In the genomic region with DNA sequence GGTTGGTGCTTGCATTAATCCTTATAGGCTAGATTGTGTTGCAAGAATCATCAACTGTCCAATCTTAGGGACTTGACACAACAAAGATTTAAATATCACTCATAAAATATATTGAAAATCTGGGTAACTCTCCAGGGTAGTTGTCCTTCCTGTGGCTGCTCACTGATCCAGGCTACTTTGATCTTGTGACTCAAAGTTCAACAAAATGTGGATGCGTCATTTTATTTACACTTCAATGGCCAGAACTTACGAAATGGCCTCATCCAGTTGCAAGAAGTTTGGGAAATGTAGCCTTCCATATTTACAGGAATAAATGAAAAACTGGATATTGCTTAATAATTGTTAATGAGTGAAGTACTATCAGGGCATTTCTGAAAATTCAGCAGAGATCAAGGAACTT, we compare ENCODE assay signal across 19 cellular contexts.
DNase-seq lines count a peak whose midpoint lies in the region; ATAC-seq and TF ChIP-seq lines count a peak whose summit lies in the region.
"Had no signal": no experiment of that assay in that cellular context is flagged by ENCODE, and none has a peak within 500 bp of the region (broad histone marks: within the 10 kb centered on the region; RNA-seq: fewer than 3 reads in every experiment).

No MANE protein-coding gene starts in this region.

- no peak overlapping the region for H3K4me2 ChIP-seq in GM23338

- H3K4me1 ChIP-seq in GM23338 (ENCODE audit: insufficient read depth) = peaks cover 4% of the 10 kb centered on the region; the same call in 1 of the 2 replicates
- H3K4me1 ChIP-seq: body of pancreas, esophagus squamous epithelium had no signal

- H3F3A ChIP-seq in GM23338 (replicated peaks; ENCODE audit: low read depth) = no peaks in the 10 kb centered on the region

- TF ChIP-seq CTCF in GM23338 (conservative IDR thresholded peaks at IDR 0.05; ENCODE audit: low read depth in 2 of 2) = no peak
- TF ChIP-seq CTCF in fibroblast of pulmonary artery (IDR thresholded peaks at IDR 0.05; ENCODE audit: low read length, missing control alignments) = no peak

- peak overlapping the region; percentile 79; the same call in 1 of the 2 replicates for H3K27ac Mint-ChIP-seq in GM23338
- H3K27ac Mint-ChIP-seq: CD4-positive, CD25-positive, alpha-beta regulatory T cell had no signal

- H3K9me2 ChIP-seq in GM23338 (ENCODE audit: insufficient read depth) = 0 out of 2 replicates have a peak, but pooled peaks cover 6% of the 10 kb centered on the region

- peaks cover 9% of the 10 kb centered on the region; the same call in 2 of the 3 replicates for H3K4me1 Mint-ChIP-seq in GM23338
- H3K4me1 Mint-ChIP-seq: CD4-positive, CD25-positive, alpha-beta regulatory T cell had no signal

- DNase-seq in GM23338 (ENCODE audit: low spot score) (no peak), SW480 (ENCODE audit: low spot score) (peak; percentile 18), fibroblast of pulmonary artery (ENCODE audit: low read depth) (peak; percentile 38), Right ventricle myocardium superior (no peak), OCI-M1 (lab: John Stamatoyannopoulos, UW) (no peak), NCI-H187 (lab: John Stamatoyannopoulos, UW) (no peak)
- DNase-seq: activated naive CD4-positive, alpha-beta T cell treated with anti-CD3 and anti-CD28 coated beads, Interleukin-2, amount 50 U/mL, for 16 hours; activated T-cell treated with anti-CD3 and anti-CD28 coated beads, Interleukin-2, amount 50 U/mL, for 1 hour; body of pancreas; CD4-positive, CD25-positive, alpha-beta regulatory T cell; DMS79 treated with DMSO at 0.1 percent for 48 hours; esophagus squamous epithelium; left ventricle myocardium superior; NCI-H146; NCI-H446 treated with DMSO at 0.1 percent for 48 hours; ovary; stimulated activated CD4-positive, alpha-beta T cell treated with anti-CD3 and anti-CD28 coated beads, Interleukin-4, amount 100 ng/mL, for 24 hours; stimulated activated CD8-positive, alpha-beta memory T cell treated with anti-CD3 and anti-CD28 coated beads, Interleukin-4, amount 100 ng/mL, for 48 hours had no signal

- no peaks in the 10 kb centered on the region for H4K20me1 ChIP-seq in GM23338 (replicated peaks; ENCODE audit: insufficient read depth)

- H3K4me3 ChIP-seq in GM23338 (no peak overlapping the region), fibroblast of pulmonary artery (replicated peaks; ENCODE audit: low read depth, low read length) (no peak overlapping the region)
- H3K4me3 ChIP-seq: body of pancreas, esophagus squamous epithelium, ovary had no signal

- no peak overlapping the region for H3K27ac ChIP-seq in GM23338 (ENCODE audit: low read depth)
- H3K27ac ChIP-seq: body of pancreas, esophagus squamous epithelium, ovary had no signal

- no peaks in the 10 kb centered on the region for H3K79me2 ChIP-seq in GM23338 (replicated peaks; ENCODE audit: insufficient read depth)

- intact Hi-C loops in Right ventricle myocardium superior (cut with DNase I) = no loop called here

- peaks cover 3% of the 10 kb centered on the region; the same call in 1 of the 3 replicates for H3K36me3 Mint-ChIP-seq in GM23338 (ENCODE audit: low read depth)
- H3K36me3 Mint-ChIP-seq: CD4-positive, CD25-positive, alpha-beta regulatory T cell had no signal

- no peak overlapping the region for H2AFZ ChIP-seq in GM23338

- H3K4me3 Mint-ChIP-seq in GM23338 = no peak overlapping the region
- H3K4me3 Mint-ChIP-seq: CD4-positive, CD25-positive, alpha-beta regulatory T cell had no signal

- H3K9me3 Mint-ChIP-seq in GM23338 = peaks cover 9% of the 10 kb centered on the region; the same call in 2 of the 3 replicates

- peaks cover 3% of the 10 kb centered on the region for H3K27me3 Mint-ChIP-seq in GM23338 (ENCODE audit: insufficient read depth, low read depth, poor library complexity)

- no peaks in the 10 kb centered on the region for H3K36me3 ChIP-seq in GM23338 (ENCODE audit: insufficient read depth)
- H3K36me3 ChIP-seq: esophagus squamous epithelium, ovary had no signal

- no peak for ATAC-seq in GM23338
- no peak for ATAC-seq in GM19455 (IDR thresholded peaks at IDR 0.05; ENCODE audit: unreplicated experiment)
- no peak for ATAC-seq in Right ventricle myocardium superior (ENCODE audit: poor library complexity)
- ATAC-seq: body of pancreas, left ventricle myocardium superior had no signal

- H3K27me3 ChIP-seq in GM23338 (ENCODE audit: insufficient read depth) = no peaks in the 10 kb centered on the region
- H3K27me3 ChIP-seq: body of pancreas, esophagus squamous epithelium, ovary had no signal

TF ChIP-seq in GM23338, 12 proteins besides CTCF, POLR2A, EP300 and RAD21:
- TF ChIP-seq POLR2AphosphoS5 (IDR thresholded peaks at IDR 0.05; ENCODE audit: low read depth) (no peak), EZH2 (IDR thresholded peaks at IDR 0.05; ENCODE audit: low read depth, unreplicated experiment) (no peak), NANOG (IDR thresholded peaks at IDR 0.05; ENCODE audit: borderline replicate concordance) (no peak), EZH2phosphoT487 (IDR thresholded peaks at IDR 0.05; ENCODE audit: unreplicated experiment) (no peak), CREB1 (CRISPR knock-in tag; IDR thresholded peaks at IDR 0.05; ENCODE audit: low read depth) (no peak), ZNF114 (CRISPR knock-in tag; IDR thresholded peaks at IDR 0.05) (no peak)

Comparison
In these comparisons a context has a peak if more than half of its experiments do, and no peak if none do; other contexts are left out.
1. DNase-seq: peak in SW480 (single experiment) and fibroblast of pulmonary artery (single experiment); none in GM23338 (single experiment), Right ventricle myocardium superior (single experiment), OCI-M1 (single experiment) and NCI-H187 (0 of 2).